Comparison of ENCODE assay signal across 1 cellular context in genomic region chr7:131326576-131326975, GRCh38.
TF ChIP-seq lines count a peak whose summit lies in the region.

No MANE protein-coding gene starts in this region.

TF ChIP-seq in GM12878, 131 proteins besides CTCF, POLR2A, EP300 and RAD21 (continued from another document):
- TF ChIP-seq ZBTB4 (CRISPR knock-in tag; IDR thresholded peaks at IDR 0.05) (no peak), BCLAF1 (IDR thresholded peaks at IDR 0.05) (no peak), ZNF592 (IDR thresholded peaks at IDR 0.05) (no peak), MYB (IDR thresholded peaks at IDR 0.05; ENCODE audit: borderline replicate concordance, low read depth, low read length) (no peak), MXI1 (IDR thresholded peaks at IDR 0.05; ENCODE audit: low read depth, low read length) (no peak), STAT1 (conservative IDR thresholded peaks at IDR 0.05) (no peak), NBN (IDR thresholded peaks at IDR 0.05) (no peak), PAX5 (IDR thresholded peaks at IDR 0.05; ENCODE audit: borderline replicate concordance, low read depth, low read length) (no peak), HDAC6 (IDR thresholded peaks at IDR 0.05; ENCODE audit: unreplicated experiment) (no peak), BRCA1 (IDR thresholded peaks at IDR 0.05; ENCODE audit: low read depth, low read length) (no peak), NKRF (conservative IDR thresholded peaks at IDR 0.05) (no peak), PML (IDR thresholded peaks at IDR 0.05; ENCODE audit: low read length) (no peak)
